Comparison of ENCODE assay signal across 10 cellular contexts in genomic region chr20:16528078-16528477, GRCh38. TPM values are rescaled to one million over a fixed set of nuclear protein-coding genes. Genes with fewer than 3 reads are reported as not detected.
DNase-seq lines count a peak whose midpoint lies in the region; ATAC-seq, FAIRE-seq and TF ChIP-seq lines count a peak whose summit lies in the region.
"Had no signal": no experiment of that assay in that cellular context is flagged by ENCODE, and none has a peak within 500 bp of the region (broad histone marks: within the 10 kb centered on the region; RNA-seq: fewer than 3 reads in every experiment).

No MANE protein-coding gene starts in this region.

- H3K27ac ChIP-seq in prostate gland = peak overlapping the region in 1 of 2 donors; percentile 55
- H3K27ac ChIP-seq in sigmoid colon = no peak overlapping the region
- H3K27ac ChIP-seq: KMS-11, neutrophil had no signal

- 26% methylated on average over 5 of the region's 5 CpGs for WGBS in prostate gland
- 11 to 60% methylated on average over 5 of the region's 5 CpGs for WGBS in sigmoid colon, 2 donors

- TF ChIP-seq EP300 in sigmoid colon (IDR thresholded peaks at IDR 0.05) = no peak

- TF ChIP-seq POLR2A in prostate gland (IDR thresholded peaks at IDR 0.05) (peak; percentile 29), sigmoid colon (IDR thresholded peaks at IDR 0.05) (no peak)

- peak; percentile 90 for FAIRE-seq in endometrium (lab: Jason Lieb, UNC)

- H3K9me3 ChIP-seq in prostate gland = no peaks in the 10 kb centered on the region
- H3K9me3 ChIP-seq in sigmoid colon = no peaks in the 10 kb centered on the region
- H3K9me3 ChIP-seq: neutrophil had no signal

- DNase-seq in ELR (ENCODE audit: low read depth) (peak; percentile 76), NCI-H460 (ENCODE audit: extremely low read depth, low read depth) (peak; percentile 83), prostate gland (ENCODE audit: low spot score) (peak; percentile 75), sigmoid colon (no peak)
- no peak for DNase-seq in activated CD4-positive, alpha-beta T cell treated with anti-CD3 and anti-CD28 coated beads, Interleukin-2, amount 50 U/mL, for 1 hour

- H3K4me1 ChIP-seq in prostate gland (replicated peaks) (no peaks in the 10 kb centered on the region), sigmoid colon (no peaks in the 10 kb centered on the region)

- ATAC-seq in HG03378 (IDR thresholded peaks at IDR 0.05; ENCODE audit: unreplicated experiment) (no peak), HG03135 (IDR thresholded peaks at IDR 0.05; ENCODE audit: unreplicated experiment) (no peak)

- H3K36me3 ChIP-seq in prostate gland = no peaks in the 10 kb centered on the region
- H3K36me3 ChIP-seq in sigmoid colon = peaks cover 0 to 19% (median 3%) of the 10 kb centered on the region in 4 donors

- intact Hi-C loops in prostate gland (cut with DNase I) = no loop called here
- intact Hi-C loops in sigmoid colon (cut with DNase I) = no loop called here

- H3K4me3 ChIP-seq in prostate gland (no peak overlapping the region), sigmoid colon (no peak overlapping the region)

- TF ChIP-seq CTCF in prostate gland (IDR thresholded peaks at IDR 0.05) (no peak), sigmoid colon (IDR thresholded peaks at IDR 0.05) (no peak)

- H3K27me3 ChIP-seq in prostate gland (replicated peaks; ENCODE audit: insufficient read depth) = no peaks in the 10 kb centered on the region
- H3K27me3 ChIP-seq in sigmoid colon = no peaks in the 10 kb centered on the region
- H3K27me3 ChIP-seq: neutrophil had no signal

RNA-seq across cellular contexts. Expression of gene KIF16B, which starts 45.2 kb away (rescaled TPM):
- total RNA-seq in NCI-H460 (2014; rRNA removed; shearing (Covaris generic)) = 14.5 and 18.0 TPM in 2 replicates
- polyA plus RNA-seq in NCI-H460 (2014; cell fraction: nucleus; rRNA removed) = 15.1 and 20.5 TPM in 2 replicates
- total RNA-seq in prostate gland = 10 to 100 TPM; 11.5 to 24.4 TPM
- total RNA-seq in sigmoid colon = 10 to 100 TPM; 18.9 to 22.4 (median 21.5) TPM
- polyA plus RNA-seq in sigmoid colon = 10 to 100 TPM; 25.4 to 49.7 (median 25.8) TPM

Comparison
In these comparisons a context has a peak if more than half of its experiments do, and no peak if none do; other contexts are left out.
1. DNase-seq: peak in ELR (single experiment), NCI-H460 (single experiment) and prostate gland (single experiment); none in activated CD4-positive, alpha-beta T cell treated with anti-CD3 and anti-CD28 coated beads, Interleukin-2, amount 50 U/mL, for 1 hour (single experiment) and sigmoid colon (single experiment).